ENCODE assay signal across 1 cellular context in the genomic region with DNA sequence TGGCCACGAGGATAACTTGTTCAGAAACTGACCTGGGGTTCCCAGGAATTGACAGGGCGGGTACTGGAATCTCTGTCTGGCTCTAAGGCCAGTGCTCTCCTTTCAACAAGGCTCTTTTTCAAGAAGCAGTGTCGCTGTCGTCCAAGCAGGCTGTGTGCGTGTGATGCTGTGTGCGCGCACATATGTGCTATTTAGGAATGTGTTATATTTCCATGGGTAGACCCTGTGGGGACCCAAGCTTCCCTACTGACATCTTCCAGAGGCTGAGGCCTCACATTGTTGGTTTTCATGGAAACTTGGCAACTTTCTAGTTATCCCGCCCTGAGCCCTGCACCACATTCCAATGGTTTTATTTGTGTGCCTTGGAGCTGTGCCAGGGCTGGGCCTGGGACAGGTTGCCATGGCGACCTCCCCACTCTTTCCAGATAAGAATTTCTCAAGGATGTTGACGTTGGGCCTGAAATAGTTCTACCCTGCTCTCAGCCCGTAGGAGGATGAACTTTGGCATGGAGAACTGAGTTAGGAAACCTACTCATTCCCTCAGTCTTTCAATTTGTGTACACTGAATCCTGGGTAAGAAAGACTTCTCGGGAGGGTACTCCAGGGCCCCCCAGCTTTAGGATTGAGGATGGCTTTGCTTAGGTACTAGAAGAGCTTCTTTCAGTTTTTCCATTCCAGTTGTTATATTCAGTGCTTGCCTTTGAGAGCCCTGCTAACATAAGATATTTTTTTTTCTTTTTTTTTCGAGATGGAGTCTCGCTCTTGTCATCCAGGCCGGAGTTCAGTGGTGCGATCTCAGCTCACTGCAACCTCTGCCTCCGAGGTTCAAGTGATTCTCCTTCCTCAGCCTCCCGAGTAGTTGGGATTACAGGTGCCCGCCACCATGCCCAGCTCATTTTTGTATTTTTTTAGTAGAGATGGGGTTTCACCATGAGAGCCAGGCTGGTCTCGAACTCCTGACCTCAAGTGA.
TF ChIP-seq lines count a peak whose summit lies in the region.

No MANE protein-coding gene starts in this region.

TF ChIP-seq in HEK293, 187 proteins besides CTCF, POLR2A, EP300 and RAD21 (continued from another document and continues in another):
- TF ChIP-seq, protein P1, sequence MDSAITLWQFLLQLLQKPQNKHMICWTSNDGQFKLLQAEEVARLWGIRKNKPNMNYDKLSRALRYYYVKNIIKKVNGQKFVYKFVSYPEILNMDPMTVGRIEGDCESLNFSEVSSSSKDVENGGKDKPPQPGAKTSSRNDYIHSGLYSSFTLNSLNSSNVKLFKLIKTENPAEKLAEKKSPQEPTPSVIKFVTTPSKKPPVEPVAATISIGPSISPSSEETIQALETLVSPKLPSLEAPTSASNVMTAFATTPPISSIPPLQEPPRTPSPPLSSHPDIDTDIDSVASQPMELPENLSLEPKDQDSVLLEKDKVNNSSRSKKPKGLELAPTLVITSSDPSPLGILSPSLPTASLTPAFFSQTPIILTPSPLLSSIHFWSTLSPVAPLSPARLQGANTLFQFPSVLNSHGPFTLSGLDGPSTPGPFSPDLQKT (IDR thresholded peaks at IDR 0.05; ENCODE audit: borderline replicate concordance, low read depth, low read length) = no peak
- TF ChIP-seq TCF7L2 (IDR thresholded peaks at IDR 0.05; ENCODE audit: borderline replicate concordance, low read depth, low read length) (no peak), ZNF701 (tag by site-specific recombination; IDR thresholded peaks at IDR 0.05) (no peak), ZNF184 (tag by site-specific recombination; IDR thresholded peaks at IDR 0.05) (peak; percentile 78; the same call in 1 of the 2 replicates), ZNF623 (tag by site-specific recombination; IDR thresholded peaks at IDR 0.05) (no peak), ZBTB17 (tag by site-specific recombination; IDR thresholded peaks at IDR 0.05) (peak; percentile 54; the same call in 1 of the 2 replicates), ZNF585B (tag by site-specific recombination; IDR thresholded peaks at IDR 0.05) (no peak), ZNF664 (tag by site-specific recombination; IDR thresholded peaks at IDR 0.05) (no peak), ZNF174 (tag by site-specific recombination; IDR thresholded peaks at IDR 0.05) (no peak), ZNF677 (tag by site-specific recombination; IDR thresholded peaks at IDR 0.05) (no peak), ZNF791 (tag by site-specific recombination; IDR thresholded peaks at IDR 0.05) (no peak), ZNF140 (tag by site-specific recombination; IDR thresholded peaks at IDR 0.05) (no peak), GLI2 (tag by site-specific recombination; IDR thresholded peaks at IDR 0.05; ENCODE audit: borderline replicate concordance, low read depth) (no peak), ZNF610 (tag by site-specific recombination; IDR thresholded peaks at IDR 0.05; ENCODE audit: borderline replicate concordance) (no peak), ZNF324 (tag by site-specific recombination; IDR thresholded peaks at IDR 0.05) (0 out of 2 replicates have a peak, but pooled peaks have one; percentile 38), ZNF76 (tag by site-specific recombination; IDR thresholded peaks at IDR 0.05; ENCODE audit: borderline replicate concordance, low read depth) (peak; percentile 41; the same call in 1 of the 2 replicates), ZNF19 (tag by site-specific recombination; IDR thresholded peaks at IDR 0.05; ENCODE audit: low read depth) (no peak), ZNF211 (tag by site-specific recombination; IDR thresholded peaks at IDR 0.05; ENCODE audit: low read depth) (no peak), KLF9 (tag by site-specific recombination; IDR thresholded peaks at IDR 0.05; ENCODE audit: low read depth) (no peak), ZNF596 (tag by site-specific recombination; IDR thresholded peaks at IDR 0.05) (no peak), ZNF843 (tag by site-specific recombination; IDR thresholded peaks at IDR 0.05) (peak; percentile 58), ZFP69B (tag by site-specific recombination; IDR thresholded peaks at IDR 0.05) (no peak), ZNF24 (tag by site-specific recombination; IDR thresholded peaks at IDR 0.05) (no peak), ZBTB48 (tag by site-specific recombination; IDR thresholded peaks at IDR 0.05) (peak; percentile 61), ZNF548 (tag by site-specific recombination; IDR thresholded peaks at IDR 0.05) (no peak), ZNF747 (tag by site-specific recombination; IDR thresholded peaks at IDR 0.05) (no peak), ZNF354C (tag by site-specific recombination; IDR thresholded peaks at IDR 0.05; ENCODE audit: borderline replicate concordance, low read depth) (no peak)
- TF ChIP-seq, protein P2, sequence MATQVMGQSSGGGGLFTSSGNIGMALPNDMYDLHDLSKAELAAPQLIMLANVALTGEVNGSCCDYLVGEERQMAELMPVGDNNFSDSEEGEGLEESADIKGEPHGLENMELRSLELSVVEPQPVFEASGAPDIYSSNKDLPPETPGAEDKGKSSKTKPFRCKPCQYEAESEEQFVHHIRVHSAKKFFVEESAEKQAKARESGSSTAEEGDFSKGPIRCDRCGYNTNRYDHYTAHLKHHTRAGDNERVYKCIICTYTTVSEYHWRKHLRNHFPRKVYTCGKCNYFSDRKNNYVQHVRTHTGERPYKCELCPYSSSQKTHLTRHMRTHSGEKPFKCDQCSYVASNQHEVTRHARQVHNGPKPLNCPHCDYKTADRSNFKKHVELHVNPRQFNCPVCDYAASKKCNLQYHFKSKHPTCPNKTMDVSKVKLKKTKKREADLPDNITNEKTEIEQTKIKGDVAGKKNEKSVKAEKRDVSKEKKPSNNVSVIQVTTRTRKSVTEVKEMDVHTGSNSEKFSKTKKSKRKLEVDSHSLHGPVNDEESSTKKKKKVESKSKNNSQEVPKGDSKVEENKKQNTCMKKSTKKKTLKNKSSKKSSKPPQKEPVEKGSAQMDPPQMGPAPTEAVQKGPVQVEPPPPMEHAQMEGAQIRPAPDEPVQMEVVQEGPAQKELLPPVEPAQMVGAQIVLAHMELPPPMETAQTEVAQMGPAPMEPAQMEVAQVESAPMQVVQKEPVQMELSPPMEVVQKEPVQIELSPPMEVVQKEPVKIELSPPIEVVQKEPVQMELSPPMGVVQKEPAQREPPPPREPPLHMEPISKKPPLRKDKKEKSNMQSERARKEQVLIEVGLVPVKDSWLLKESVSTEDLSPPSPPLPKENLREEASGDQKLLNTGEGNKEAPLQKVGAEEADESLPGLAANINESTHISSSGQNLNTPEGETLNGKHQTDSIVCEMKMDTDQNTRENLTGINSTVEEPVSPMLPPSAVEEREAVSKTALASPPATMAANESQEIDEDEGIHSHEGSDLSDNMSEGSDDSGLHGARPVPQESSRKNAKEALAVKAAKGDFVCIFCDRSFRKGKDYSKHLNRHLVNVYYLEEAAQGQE (tag by site-specific recombination; IDR thresholded peaks at IDR 0.05) = no peak
- TF ChIP-seq, protein P3, sequence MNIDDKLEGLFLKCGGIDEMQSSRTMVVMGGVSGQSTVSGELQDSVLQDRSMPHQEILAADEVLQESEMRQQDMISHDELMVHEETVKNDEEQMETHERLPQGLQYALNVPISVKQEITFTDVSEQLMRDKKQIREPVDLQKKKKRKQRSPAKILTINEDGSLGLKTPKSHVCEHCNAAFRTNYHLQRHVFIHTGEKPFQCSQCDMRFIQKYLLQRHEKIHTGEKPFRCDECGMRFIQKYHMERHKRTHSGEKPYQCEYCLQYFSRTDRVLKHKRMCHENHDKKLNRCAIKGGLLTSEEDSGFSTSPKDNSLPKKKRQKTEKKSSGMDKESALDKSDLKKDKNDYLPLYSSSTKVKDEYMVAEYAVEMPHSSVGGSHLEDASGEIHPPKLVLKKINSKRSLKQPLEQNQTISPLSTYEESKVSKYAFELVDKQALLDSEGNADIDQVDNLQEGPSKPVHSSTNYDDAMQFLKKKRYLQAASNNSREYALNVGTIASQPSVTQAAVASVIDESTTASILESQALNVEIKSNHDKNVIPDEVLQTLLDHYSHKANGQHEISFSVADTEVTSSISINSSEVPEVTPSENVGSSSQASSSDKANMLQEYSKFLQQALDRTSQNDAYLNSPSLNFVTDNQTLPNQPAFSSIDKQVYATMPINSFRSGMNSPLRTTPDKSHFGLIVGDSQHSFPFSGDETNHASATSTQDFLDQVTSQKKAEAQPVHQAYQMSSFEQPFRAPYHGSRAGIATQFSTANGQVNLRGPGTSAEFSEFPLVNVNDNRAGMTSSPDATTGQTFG (tag by site-specific recombination; IDR thresholded peaks at IDR 0.05; ENCODE audit: borderline replicate concordance) = no peak
- TF ChIP-seq, protein P4, sequence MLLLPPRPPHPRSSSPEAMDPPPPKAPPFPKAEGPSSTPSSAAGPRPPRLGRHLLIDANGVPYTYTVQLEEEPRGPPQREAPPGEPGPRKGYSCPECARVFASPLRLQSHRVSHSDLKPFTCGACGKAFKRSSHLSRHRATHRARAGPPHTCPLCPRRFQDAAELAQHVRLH (tag by site-specific recombination; IDR thresholded peaks at IDR 0.05) = 0 out of 2 replicates have a peak, but pooled peaks have one; percentile 39
- TF ChIP-seq, protein P5, sequence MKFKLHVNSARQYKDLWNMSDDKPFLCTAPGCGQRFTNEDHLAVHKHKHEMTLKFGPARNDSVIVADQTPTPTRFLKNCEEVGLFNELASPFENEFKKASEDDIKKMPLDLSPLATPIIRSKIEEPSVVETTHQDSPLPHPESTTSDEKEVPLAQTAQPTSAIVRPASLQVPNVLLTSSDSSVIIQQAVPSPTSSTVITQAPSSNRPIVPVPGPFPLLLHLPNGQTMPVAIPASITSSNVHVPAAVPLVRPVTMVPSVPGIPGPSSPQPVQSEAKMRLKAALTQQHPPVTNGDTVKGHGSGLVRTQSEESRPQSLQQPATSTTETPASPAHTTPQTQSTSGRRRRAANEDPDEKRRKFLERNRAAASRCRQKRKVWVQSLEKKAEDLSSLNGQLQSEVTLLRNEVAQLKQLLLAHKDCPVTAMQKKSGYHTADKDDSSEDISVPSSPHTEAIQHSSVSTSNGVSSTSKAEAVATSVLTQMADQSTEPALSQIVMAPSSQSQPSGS (tag by site-specific recombination; IDR thresholded peaks at IDR 0.05; ENCODE audit: low read depth) = no peak
- TF ChIP-seq, protein P6, sequence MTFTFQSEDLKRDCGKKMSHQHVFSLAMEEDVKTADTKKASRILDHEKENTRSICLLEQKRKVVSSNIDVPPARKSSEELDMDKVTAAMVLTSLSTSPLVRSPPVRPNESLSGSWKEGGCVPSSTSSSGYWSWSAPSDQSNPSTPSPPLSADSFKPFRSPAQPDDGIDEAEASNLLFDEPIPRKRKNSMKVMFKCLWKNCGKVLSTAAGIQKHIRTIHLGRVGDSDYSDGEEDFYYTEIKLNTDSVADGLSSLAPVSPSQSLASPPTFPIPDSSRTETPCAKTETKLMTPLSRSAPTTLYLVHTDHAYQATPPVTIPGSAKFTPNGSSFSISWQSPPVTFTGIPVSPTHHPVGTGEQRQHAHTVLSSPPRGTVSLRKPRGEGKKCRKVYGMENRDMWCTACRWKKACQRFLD (tag by site-specific recombination; IDR thresholded peaks at IDR 0.05) = no peak
- TF ChIP-seq, protein P7, sequence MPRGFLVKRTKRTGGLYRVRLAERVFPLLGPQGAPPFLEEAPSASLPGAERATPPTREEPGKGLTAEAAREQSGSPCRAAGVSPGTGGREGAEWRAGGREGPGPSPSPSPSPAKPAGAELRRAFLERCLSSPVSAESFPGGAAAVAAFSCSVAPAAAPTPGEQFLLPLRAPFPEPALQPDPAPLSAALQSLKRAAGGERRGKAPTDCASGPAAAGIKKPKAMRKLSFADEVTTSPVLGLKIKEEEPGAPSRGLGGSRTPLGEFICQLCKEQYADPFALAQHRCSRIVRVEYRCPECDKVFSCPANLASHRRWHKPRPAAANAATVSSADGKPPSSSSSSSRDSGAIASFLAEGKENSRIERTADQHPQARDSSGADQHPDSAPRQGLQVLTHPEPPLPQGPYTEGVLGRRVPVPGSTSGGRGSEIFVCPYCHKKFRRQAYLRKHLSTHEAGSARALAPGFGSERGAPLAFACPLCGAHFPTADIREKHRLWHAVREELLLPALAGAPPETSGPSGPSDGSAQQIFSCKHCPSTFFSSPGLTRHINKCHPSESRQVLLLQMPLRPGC (tag by site-specific recombination; IDR thresholded peaks at IDR 0.05) = peak; percentile 94
- TF ChIP-seq, protein P8, sequence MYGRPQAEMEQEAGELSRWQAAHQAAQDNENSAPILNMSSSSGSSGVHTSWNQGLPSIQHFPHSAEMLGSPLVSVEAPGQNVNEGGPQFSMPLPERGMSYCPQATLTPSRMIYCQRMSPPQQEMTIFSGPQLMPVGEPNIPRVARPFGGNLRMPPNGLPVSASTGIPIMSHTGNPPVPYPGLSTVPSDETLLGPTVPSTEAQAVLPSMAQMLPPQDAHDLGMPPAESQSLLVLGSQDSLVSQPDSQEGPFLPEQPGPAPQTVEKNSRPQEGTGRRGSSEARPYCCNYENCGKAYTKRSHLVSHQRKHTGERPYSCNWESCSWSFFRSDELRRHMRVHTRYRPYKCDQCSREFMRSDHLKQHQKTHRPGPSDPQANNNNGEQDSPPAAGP (tag by site-specific recombination; IDR thresholded peaks at IDR 0.05) = no peak
- TF ChIP-seq, protein P9, sequence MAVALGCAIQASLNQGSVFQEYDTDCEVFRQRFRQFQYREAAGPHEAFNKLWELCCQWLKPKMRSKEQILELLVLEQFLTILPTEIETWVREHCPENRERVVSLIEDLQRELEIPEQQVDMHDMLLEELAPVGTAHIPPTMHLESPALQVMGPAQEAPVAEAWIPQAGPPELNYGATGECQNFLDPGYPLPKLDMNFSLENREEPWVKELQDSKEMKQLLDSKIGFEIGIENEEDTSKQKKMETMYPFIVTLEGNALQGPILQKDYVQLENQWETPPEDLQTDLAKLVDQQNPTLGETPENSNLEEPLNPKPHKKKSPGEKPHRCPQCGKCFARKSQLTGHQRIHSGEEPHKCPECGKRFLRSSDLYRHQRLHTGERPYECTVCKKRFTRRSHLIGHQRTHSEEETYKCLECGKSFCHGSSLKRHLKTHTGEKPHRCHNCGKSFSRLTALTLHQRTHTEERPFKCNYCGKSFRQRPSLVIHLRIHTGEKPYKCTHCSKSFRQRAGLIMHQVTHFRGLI (tag by site-specific recombination; IDR thresholded peaks at IDR 0.05) = peak; percentile 15; the same call in 1 of the 2 replicates
